Comparison of ENCODE assay signal across 7 cellular contexts in genomic region chrX:98481636-98482035, GRCh38.
"Had no signal": no experiment of that assay in that cellular context is flagged by ENCODE, and none has a peak within 500 bp of the region (broad histone marks: within the 10 kb centered on the region; RNA-seq: fewer than 3 reads in every experiment).

No MANE protein-coding gene starts in this region.

- DNase-seq: GDM1, GF-D8 had no signal

- ATAC-seq: GM12878 had no signal

- FAIRE-seq: G401.6, GM12878, GM12892, GM18507, GM19239 had no signal

- H3K4me3 ChIP-seq: GM12878 had no signal
